In the genomic region with DNA sequence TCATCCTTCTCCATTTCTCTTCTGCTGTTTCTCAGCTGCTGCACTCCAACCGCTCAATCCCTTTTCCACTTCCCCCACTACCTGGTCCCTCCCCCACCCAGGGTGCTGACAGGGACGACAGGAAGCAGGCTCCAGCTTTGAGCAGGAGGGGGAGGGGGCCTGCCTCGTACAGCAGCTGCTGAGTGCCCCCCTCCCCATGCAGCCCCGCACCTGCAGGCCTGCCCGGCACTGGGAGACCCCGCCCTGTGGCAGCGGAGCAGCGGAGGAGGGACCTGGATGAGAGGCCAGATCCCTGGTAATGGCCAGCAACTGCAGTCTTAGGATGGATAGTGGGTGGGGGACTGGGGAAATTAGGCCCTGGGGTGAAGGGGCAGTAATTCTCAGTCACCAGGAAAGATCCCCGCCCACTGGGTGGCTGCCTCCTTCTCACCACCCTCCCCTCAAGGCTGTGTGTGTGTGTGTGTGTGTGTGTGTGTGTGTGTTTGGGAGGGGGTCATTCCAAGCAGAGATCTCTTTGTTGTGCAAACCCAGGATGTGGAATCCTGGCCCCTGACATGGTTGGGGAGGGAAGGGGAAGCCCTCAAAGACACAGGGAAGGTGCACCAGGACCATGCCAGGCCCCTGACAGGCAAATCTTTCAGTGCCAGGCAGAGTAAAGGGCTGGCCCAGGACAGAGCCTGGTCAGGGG, we compare ENCODE assay signal across 12 cellular contexts. TPM values are rescaled to one million over a fixed set of nuclear protein-coding genes. Genes with fewer than 3 reads are reported as not detected.
DNase-seq lines count a peak whose midpoint lies in the region; TF ChIP-seq lines count a peak whose summit lies in the region.
"Had no signal": no experiment of that assay in that cellular context is flagged by ENCODE, and none has a peak within 500 bp of the region (broad histone marks: within the 10 kb centered on the region; RNA-seq: fewer than 3 reads in every experiment).

No MANE protein-coding gene starts in this region.

- H3K27ac ChIP-seq in C4-2B (peak overlapping the region; percentile 64; the same call in 1 of the 2 replicates), esophagus squamous epithelium (peak overlapping the region in 3 of 4 donors; percentile 61 to 83 (median 80)), spleen (no peak overlapping the region)

- H3K27me3 ChIP-seq in esophagus squamous epithelium (peaks cover 18 to 93% (median 39%) of the 10 kb centered on the region in 4 donors), spleen (replicated peaks in 1 of 7) (peaks cover 15 to 100% (median 83%) of the 10 kb centered on the region in 7 donors)

- H3K9me3 ChIP-seq in esophagus squamous epithelium = no peaks in the 10 kb centered on the region
- no peaks in the 10 kb centered on the region for H3K9me3 ChIP-seq in spleen

- TF ChIP-seq POLR2A in esophagus squamous epithelium (IDR thresholded peaks at IDR 0.05) (no peak), spleen (IDR thresholded peaks at IDR 0.05) (no peak)

- DNase-seq in NCI-H1105 treated with DMSO at 0.1 percent for 48 hours (lab: John Stamatoyannopoulos, UW) = peak; percentile 91
- peak; percentile 87 for DNase-seq in NCI-H345 treated with DMSO at 0.1 percent for 48 hours (lab: John Stamatoyannopoulos, UW; ENCODE audit: unreplicated experiment)
- DNase-seq in esophagus squamous epithelium (lab: John Stamatoyannopoulos, UW) = no peak
- no peak for DNase-seq in middle frontal gyrus (ENCODE audit: extremely low spot score, low spot score)
- no peak for DNase-seq in activated naive CD4-positive, alpha-beta T cell treated with Interleukin-2 at 50 U/mL for 16 hours
- no peak for DNase-seq in dermis blood vessel endothelial cell
- no peak for DNase-seq in spleen
- DNase-seq: ACHN; activated naive CD8-positive, alpha-beta T cell treated with anti-CD3 and anti-CD28 coated beads for 36 hours; stimulated activated CD4-positive, alpha-beta T cell treated with anti-CD3 and anti-CD28 coated beads, Interleukin-12 subunit alpha, Interleukin-12 subunit beta, amount 100 ng/mL, for 4 hours had no signal

- H3K4me1 ChIP-seq in esophagus squamous epithelium (peaks cover 28 to 78% (median 29%) of the 10 kb centered on the region in 3 donors), spleen (peaks cover 26 to 43% (median 36%) of the 10 kb centered on the region in 6 donors)

- H3K36me3 ChIP-seq in esophagus squamous epithelium (no peaks in the 10 kb centered on the region), spleen (no peaks in the 10 kb centered on the region)

- TF ChIP-seq CTCF in C4-2B (conservative IDR thresholded peaks at IDR 0.05) (no peak), esophagus squamous epithelium (IDR thresholded peaks at IDR 0.05) (no peak), spleen (IDR thresholded peaks at IDR 0.05 in 8 of 11, conservative IDR thresholded peaks at IDR 0.05 in 3 of 11) (no peak)

- intact Hi-C loops in esophagus squamous epithelium (cut with DNase I) (no loop called here), spleen (cut with DNase I; ENCODE audit: low total_unique reads) (no loop called here)

- H3K4me3 ChIP-seq in esophagus squamous epithelium (peak overlapping the region in 1 of 4 donors; percentile 47), spleen (no peak overlapping the region)

- 53 to 60% methylated on average over 1 to 2 of the region's 9 CpGs for WGBS in esophagus squamous epithelium, 2 donors
- 6 to 16% (median 13%) methylated on average over 9 of the region's 9 CpGs for WGBS in spleen, 5 donors

RNA-seq across cellular contexts. Expression of a gene that starts 6.8 kb away (rescaled TPM):
- total RNA-seq in esophagus squamous epithelium (not detected), dermis blood vessel endothelial cell (not detected in 2 replicates), spleen (not detected)
- polyA plus RNA-seq in spleen = not detected
- total RNA-seq: activated naive CD8-positive, alpha-beta T cell treated with anti-CD3 and anti-CD28 coated beads for 36 hours; urinary bladder had no signal
- polyA plus RNA-seq: urinary bladder had no signal

RNA-seq across cellular contexts. Expression of a gene that starts 15.0 kb away (rescaled TPM):
- total RNA-seq in esophagus squamous epithelium (1 to 10 TPM in 1 of 4 donors, not detected in 3; 2.1 TPM), dermis blood vessel endothelial cell (not detected in 2 replicates), spleen (not detected)
- polyA plus RNA-seq in spleen = not detected
- total RNA-seq: activated naive CD8-positive, alpha-beta T cell treated with anti-CD3 and anti-CD28 coated beads for 36 hours; urinary bladder had no signal
- polyA plus RNA-seq: urinary bladder had no signal

RNA-seq across cellular contexts. Expression of a gene that starts 40.6 kb away (rescaled TPM):
- total RNA-seq in esophagus squamous epithelium (not detected), dermis blood vessel endothelial cell (not detected in 2 replicates), spleen (not detected)
- not detected for polyA plus RNA-seq in spleen
- total RNA-seq: activated naive CD8-positive, alpha-beta T cell treated with anti-CD3 and anti-CD28 coated beads for 36 hours had no signal

RNA-seq across cellular contexts. Expression of a gene that starts 41.3 kb away (rescaled TPM):
- total RNA-seq in esophagus squamous epithelium (under 1 TPM in 1 of 4 donors, not detected in 3; 0.19 TPM), dermis blood vessel endothelial cell (not detected in 2 replicates), spleen (under 1 TPM in 1 of 7 donors, not detected in 6; 0.28 TPM)
- not detected for polyA plus RNA-seq in spleen
- total RNA-seq: activated naive CD8-positive, alpha-beta T cell treated with anti-CD3 and anti-CD28 coated beads for 36 hours; urinary bladder had no signal
- polyA plus RNA-seq: urinary bladder had no signal

Comparison
In these comparisons a context has a peak if more than half of its experiments do, and no peak if none do; other contexts are left out.
1. H3K27ac ChIP-seq: peak in C4-2B (single experiment) and esophagus squamous epithelium (3 of 4); none in spleen (0 of 8).
2. DNase-seq: peak in NCI-H1105 treated with DMSO at 0.1 percent for 48 hours (single experiment) and NCI-H345 treated with DMSO at 0.1 percent for 48 hours (single experiment); none in esophagus squamous epithelium (single experiment), middle frontal gyrus (single experiment), activated naive CD4-positive, alpha-beta T cell treated with Interleukin-2 at 50 U/mL for 16 hours (single experiment), dermis blood vessel endothelial cell (single experiment) and spleen (single experiment).